ENCODE assay signal across 22 cellular contexts in genomic region chr17:43740541-43740940, GRCh38. TPM values are rescaled to one million over a fixed set of nuclear protein-coding genes. Genes with fewer than 3 reads are reported as not detected.
DNase-seq lines count a peak whose midpoint lies in the region; TF ChIP-seq lines count a peak whose summit lies in the region.
"Had no signal": no experiment of that assay in that cellular context is flagged by ENCODE, and none has a peak within 500 bp of the region (broad histone marks: within the 10 kb centered on the region; RNA-seq: fewer than 3 reads in every experiment).

No MANE protein-coding gene starts in this region.

- peak; percentile 81 for DNase-seq in GM03348 (ENCODE audit: low spot score)
- peak; percentile 31 for DNase-seq in RPMI7951 (ENCODE audit: low read depth)
- DNase-seq in renal cortical epithelial cell (ENCODE audit: low read depth) = peak; percentile 54
- DNase-seq in LoVo (ENCODE audit: low spot score) = no peak
- no peak for DNase-seq in DMS153 (lab: John Stamatoyannopoulos, UW)
- no peak for DNase-seq in NCI-H446 treated with DMSO at 0.1 percent for 48 hours (lab: John Stamatoyannopoulos, UW)
- DNase-seq in glutamatergic neuron = no peak
- DNase-seq: activated CD4-positive, alpha-beta T cell treated with anti-CD3 and anti-CD28 coated beads, Interleukin-2, amount 10 ng/mL, durations not matched to agents 24 days and 14 days; activated naive CD4-positive, alpha-beta T cell treated with anti-CD3 and anti-CD28 coated beads for 36 hours; body of pancreas; COR-L47; head of caudate nucleus; immature natural killer cell; lower lobe of right lung; NCI-H146; RPMI8226; stimulated activated CD4-positive, alpha-beta T cell treated with anti-CD3 and anti-CD28 coated beads, Interleukin-4, amount 100 ng/mL, for 1 hour; uterus had no signal

- intact Hi-C loops in dendritic cell treated with granulocyte-macrophage colony-stimulating factor and Interleukin-4, amounts not matched to agents 40 ng/mL and 50 ng/mL, for 4 days (cut with micrococcal nuclease) = no loop called here

- peak overlapping the region; percentile 5 for H3K27ac Mint-ChIP-seq in dendritic cell treated with granulocyte-macrophage colony-stimulating factor and Interleukin-4, amounts not matched to agents 40 ng/mL and 50 ng/mL, for 4 days
- no peak overlapping the region for H3K27ac Mint-ChIP-seq in glutamatergic neuron (ENCODE audit: unreplicated experiment)
- H3K27ac Mint-ChIP-seq: activated CD4-positive, alpha-beta T cell treated with anti-CD3 and anti-CD28 coated beads, Interleukin-2, amount 10 ng/mL, durations not matched to agents 24 days and 14 days; activated naive CD4-positive, alpha-beta T cell treated with anti-CD3 and anti-CD28 coated beads for 36 hours; immature natural killer cell had no signal

- peaks cover 29% of the 10 kb centered on the region for H3K27me3 Mint-ChIP-seq in dendritic cell treated with granulocyte-macrophage colony-stimulating factor and Interleukin-4, amounts not matched to agents 40 ng/mL and 50 ng/mL, for 4 days
- H3K27me3 Mint-ChIP-seq in glutamatergic neuron (ENCODE audit: unreplicated experiment) = peaks cover 5% of the 10 kb centered on the region

- H3K9me3 Mint-ChIP-seq in dendritic cell treated with granulocyte-macrophage colony-stimulating factor and Interleukin-4, amounts not matched to agents 40 ng/mL and 50 ng/mL, for 4 days = peaks cover 8% of the 10 kb centered on the region
- peaks cover 2% of the 10 kb centered on the region for H3K9me3 Mint-ChIP-seq in glutamatergic neuron (ENCODE audit: unreplicated experiment)
- H3K9me3 Mint-ChIP-seq: activated CD4-positive, alpha-beta T cell treated with anti-CD3 and anti-CD28 coated beads, Interleukin-2, amount 10 ng/mL, durations not matched to agents 24 days and 14 days; activated naive CD4-positive, alpha-beta T cell treated with anti-CD3 and anti-CD28 coated beads for 36 hours; immature natural killer cell had no signal

- TF ChIP-seq CTCF in glutamatergic neuron (IDR thresholded peaks at IDR 0.05; ENCODE audit: partially characterized antibody, unreplicated experiment) = no peak

- H3K36me3 Mint-ChIP-seq in dendritic cell treated with granulocyte-macrophage colony-stimulating factor and Interleukin-4, amounts not matched to agents 40 ng/mL and 50 ng/mL, for 4 days (ENCODE audit: low read depth) = no peaks in the 10 kb centered on the region
- H3K36me3 Mint-ChIP-seq in glutamatergic neuron (ENCODE audit: unreplicated experiment) = no peaks in the 10 kb centered on the region
- H3K36me3 Mint-ChIP-seq: immature natural killer cell had no signal

- H3K4me3 Mint-ChIP-seq in dendritic cell treated with granulocyte-macrophage colony-stimulating factor and Interleukin-4, amounts not matched to agents 40 ng/mL and 50 ng/mL, for 4 days = no peak overlapping the region
- H3K4me3 Mint-ChIP-seq in glutamatergic neuron (ENCODE audit: unreplicated experiment) = no peak overlapping the region
- H3K4me3 Mint-ChIP-seq: activated CD4-positive, alpha-beta T cell treated with anti-CD3 and anti-CD28 coated beads, Interleukin-2, amount 10 ng/mL, durations not matched to agents 24 days and 14 days; activated naive CD4-positive, alpha-beta T cell treated with anti-CD3 and anti-CD28 coated beads for 36 hours; immature natural killer cell had no signal

- H3K4me1 Mint-ChIP-seq in dendritic cell treated with granulocyte-macrophage colony-stimulating factor and Interleukin-4, amounts not matched to agents 40 ng/mL and 50 ng/mL, for 4 days (ENCODE audit: low read depth) = peaks cover 31% of the 10 kb centered on the region
- H3K4me1 Mint-ChIP-seq in glutamatergic neuron (ENCODE audit: low read depth, unreplicated experiment) = peaks cover 7% of the 10 kb centered on the region
- H3K4me1 Mint-ChIP-seq: activated CD4-positive, alpha-beta T cell treated with anti-CD3 and anti-CD28 coated beads, Interleukin-2, amount 10 ng/mL, durations not matched to agents 24 days and 14 days; immature natural killer cell had no signal

RNA-seq across cellular contexts. Expression of gene SOST, which starts 18.1 kb away (rescaled TPM):
- total RNA-seq in RPMI7951 (2014; rRNA removed; shearing (Covaris generic)) = not detected in 2 replicates
- total RNA-seq in renal cortical epithelial cell (not detected in 2 replicates), glutamatergic neuron (ENCODE audit: unreplicated experiment) (not detected)
- total RNA-seq: activated CD4-positive, alpha-beta T cell treated with anti-CD3 and anti-CD28 coated beads, Interleukin-2, amount 10 ng/mL, durations not matched to agents 24 days and 14 days; activated naive CD4-positive, alpha-beta T cell treated with anti-CD3 and anti-CD28 coated beads for 36 hours; body of pancreas; dermis microvascular lymphatic vessel endothelial cell; epithelial cell of proximal tubule; lower lobe of right lung; skeletal muscle tissue; uterus had no signal

RNA-seq across cellular contexts. Expression of gene DUSP3, which starts 38.2 kb away (rescaled TPM):
- total RNA-seq in RPMI7951 (2014; rRNA removed; shearing (Covaris generic)) = 32.3 and 32.4 TPM in 2 replicates
- 96.0 and 132 TPM in 2 replicates for total RNA-seq in renal cortical epithelial cell
- 54.6 TPM for total RNA-seq in glutamatergic neuron (ENCODE audit: unreplicated experiment)

RNA-seq across cellular contexts. Expression of gene CFAP97D1, which starts 39.7 kb away (rescaled TPM):
- total RNA-seq in RPMI7951 (2014; rRNA removed; shearing (Covaris generic)) = not detected in 2 replicates
- under 0.01 TPM in 1 of 2 replicates, not detected in the other for total RNA-seq in renal cortical epithelial cell
- total RNA-seq in glutamatergic neuron (ENCODE audit: unreplicated experiment) = not detected
- total RNA-seq: activated CD4-positive, alpha-beta T cell treated with anti-CD3 and anti-CD28 coated beads, Interleukin-2, amount 10 ng/mL, durations not matched to agents 24 days and 14 days; activated naive CD4-positive, alpha-beta T cell treated with anti-CD3 and anti-CD28 coated beads for 36 hours; body of pancreas; dermis microvascular lymphatic vessel endothelial cell; epithelial cell of proximal tubule; lower lobe of right lung; skeletal muscle tissue; uterus had no signal

Comparison
In these comparisons a context has a peak if more than half of its experiments do, and no peak if none do; other contexts are left out.
1. DNase-seq: peak in GM03348 (single experiment), RPMI7951 (single experiment) and renal cortical epithelial cell (single experiment); none in LoVo (single experiment), DMS153 (single experiment), NCI-H446 treated with DMSO at 0.1 percent for 48 hours (single experiment) and glutamatergic neuron (single experiment).